ENCODE assay signal across 8 cellular contexts in the genomic region with DNA sequence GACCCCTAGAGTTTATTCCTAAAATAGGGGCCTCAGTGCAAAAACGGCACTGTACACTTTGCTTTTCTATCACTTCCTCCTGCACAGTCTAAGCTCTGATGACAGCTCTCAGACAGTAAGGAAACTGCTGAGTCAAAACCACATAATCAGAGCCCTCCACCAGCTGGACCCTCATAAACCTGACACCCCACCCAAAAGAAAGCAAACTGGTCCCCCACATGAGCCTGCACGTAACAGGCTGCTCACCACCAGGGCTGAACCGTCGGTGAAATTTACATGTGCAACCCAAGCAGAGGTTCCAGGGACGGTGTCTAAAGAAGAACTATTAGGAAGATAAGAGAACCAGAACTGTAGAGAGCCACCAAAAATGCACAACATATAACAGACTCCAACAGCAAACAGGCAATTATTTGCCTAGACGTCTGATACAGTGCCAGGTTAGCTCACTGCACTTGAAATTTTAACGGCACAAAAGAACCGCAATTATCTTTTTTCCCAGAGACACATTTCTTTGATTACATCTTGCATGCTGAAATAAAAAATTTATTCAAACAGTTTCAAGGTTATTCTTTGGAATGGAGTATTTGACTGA. TPM values are rescaled to one million over a fixed set of nuclear protein-coding genes. Genes with fewer than 3 reads are reported as not detected.
DNase-seq lines count a peak whose midpoint lies in the region; ATAC-seq and TF ChIP-seq lines count a peak whose summit lies in the region.

No MANE protein-coding gene starts in this region.

- peak overlapping the region; percentile 6 for H3K9ac ChIP-seq in Loucy (ENCODE audit: low read depth, low read length, poor library complexity, severe bottlenecking)

- H3K4me3 ChIP-seq in Loucy (ENCODE audit: low read length, poor library complexity, severe bottlenecking) (peak overlapping the region; percentile 49), mesodermal cell (ENCODE audit: extremely low read depth, insufficient read depth, low read length, poor library complexity, severe bottlenecking) (no peak overlapping the region)

- peaks cover 80% of the 10 kb centered on the region for H3K4me1 Mint-ChIP-seq in activated naive CD8-positive, alpha-beta T cell (ENCODE audit: low read depth)

- H3K4me3 Mint-ChIP-seq in activated naive CD8-positive, alpha-beta T cell, result peak overlapping the region; percentile 65

- H3K27ac ChIP-seq in mesodermal cell (ENCODE audit: low read depth, low read length, severe bottlenecking), result peak overlapping the region; percentile 41

- 83 to 88% methylated on average over 3 to 4 of the region's 8 CpGs for WGBS in mesodermal cell (ENCODE audit: insufficient coverage in 2 of 2), 2 experiments

- 0 out of 2 replicates have a peak, but pooled peaks cover 4% of the 10 kb centered on the region for H3K79me2 ChIP-seq in Loucy (ENCODE audit: insufficient read depth, low read length)

- no peak for TF ChIP-seq CTCF in Loucy (conservative IDR thresholded peaks at IDR 0.05; ENCODE audit: low read length)

- H3K27ac Mint-ChIP-seq in activated naive CD8-positive, alpha-beta T cell, result peak overlapping the region; percentile 73

- H3K9me3 ChIP-seq in Loucy (ENCODE audit: insufficient read depth, low read depth, low read length), result no peaks in the 10 kb centered on the region
- H3K9me3 ChIP-seq in mesodermal cell (ENCODE audit: control insufficient read depth, low read length), result no peaks in the 10 kb centered on the region

- H3F3A ChIP-seq in Loucy (ENCODE audit: low read depth), result no peaks in the 10 kb centered on the region

- peak overlapping the region; percentile 66 for H3K4me2 ChIP-seq in Loucy (ENCODE audit: low read depth, low read length, poor library complexity, severe bottlenecking)

- no peaks in the 10 kb centered on the region for H4K20me1 ChIP-seq in Loucy (ENCODE audit: insufficient read depth, low read length, poor library complexity, severe bottlenecking)

- DNase-seq in DMS153 treated with DMSO at 0.1 percent for 48 hours (lab: John Stamatoyannopoulos, UW; ENCODE audit: unreplicated experiment), result peak; percentile 35
- no peak for DNase-seq in posterior cingulate gyrus
- no peak for DNase-seq in iPS-NIHi11 (ENCODE audit: low spot score)

- H3K27me3 ChIP-seq in Loucy (ENCODE audit: insufficient read depth, low read length, poor library complexity, severe bottlenecking), result no peaks in the 10 kb centered on the region

- intact Hi-C loops in posterior cingulate gyrus (cut with DNase I), result no loop called here

- ATAC-seq in GM21423 (IDR thresholded peaks at IDR 0.05; ENCODE audit: unreplicated experiment) (peak; percentile 63), HG03457 (IDR thresholded peaks at IDR 0.05; ENCODE audit: unreplicated experiment) (no peak)

- no peaks in the 10 kb centered on the region for H3K27me3 Mint-ChIP-seq in activated naive CD8-positive, alpha-beta T cell

- peaks cover 68% of the 10 kb centered on the region for H3K4me1 ChIP-seq in Loucy (ENCODE audit: insufficient read depth, low read length, poor library complexity, severe bottlenecking)
- peaks cover 47% of the 10 kb centered on the region for H3K4me1 ChIP-seq in mesodermal cell (ENCODE audit: control insufficient read depth, insufficient read depth, low read length, poor library complexity, severe bottlenecking)

- H3K36me3 ChIP-seq in Loucy (ENCODE audit: insufficient read depth, low read length), result no peaks in the 10 kb centered on the region
- H3K36me3 ChIP-seq in mesodermal cell (ENCODE audit: control insufficient read depth, insufficient read depth, low read length), result no peaks in the 10 kb centered on the region

- no peaks in the 10 kb centered on the region for H3K9me2 ChIP-seq in Loucy (replicated peaks; ENCODE audit: low read depth, low read length)

- peaks cover 3% of the 10 kb centered on the region for H3K36me3 Mint-ChIP-seq in activated naive CD8-positive, alpha-beta T cell

- no peaks in the 10 kb centered on the region for H3K9me3 Mint-ChIP-seq in activated naive CD8-positive, alpha-beta T cell (ENCODE audit: low read depth)

- no peak overlapping the region for H2AFZ ChIP-seq in Loucy (ENCODE audit: low read length)

RNA-seq across cellular contexts. Expression of a gene that starts 19.6 kb away (rescaled TPM):
- polyA plus RNA-seq in mesodermal cell (2013, experiment 1 of 2), result 11.1 TPM
- polyA plus RNA-seq in mesodermal cell (2013, experiment 2 of 2), result 11.7 TPM
